In genomic region chr3:24496529-24497482, GRCh38 we compare ENCODE assay signal across 1 cellular context.
A peak's percentile ranks its signal among the peaks of the same experiment; 100 is the strongest.
TF ChIP-seq lines count a peak whose summit lies in the region.

No MANE protein-coding gene starts in this region.

TF ChIP-seq in HepG2, 621 proteins besides CTCF, POLR2A, EP300 and RAD21 (continued from another document and continues in another):
- TF ChIP-seq HNF1A (IDR thresholded peaks at IDR 0.05; ENCODE audit: low read depth) (no peak), HNF1A (CRISPR knock-in tag; IDR thresholded peaks at IDR 0.05; ENCODE audit: borderline replicate concordance) (no peak), ZNF232 (CRISPR knock-in tag; IDR thresholded peaks at IDR 0.05; ENCODE audit: borderline replicate concordance) (no peak), RXRB (CRISPR knock-in tag; IDR thresholded peaks at IDR 0.05; ENCODE audit: borderline replicate concordance) (peak; percentile 41; the same call in 1 of the 2 replicates), NKX3-1 (CRISPR knock-in tag; IDR thresholded peaks at IDR 0.05) (no peak), ZNF75D (CRISPR knock-in tag; IDR thresholded peaks at IDR 0.05; ENCODE audit: borderline replicate concordance) (no peak), MXD3 (CRISPR knock-in tag; IDR thresholded peaks at IDR 0.05) (no peak), IKZF1 (IDR thresholded peaks at IDR 0.05) (no peak), ZNF431 (CRISPR knock-in tag; IDR thresholded peaks at IDR 0.05; ENCODE audit: borderline replicate concordance, low read depth) (no peak), AHR (CRISPR knock-in tag; IDR thresholded peaks at IDR 0.05) (no peak), CBX5 (CRISPR knock-in tag; IDR thresholded peaks at IDR 0.05; ENCODE audit: borderline replicate concordance) (peak; percentile 41; the same call in 1 of the 2 replicates), ZNF780A (CRISPR knock-in tag; IDR thresholded peaks at IDR 0.05) (no peak), ZNF749 (CRISPR knock-in tag; IDR thresholded peaks at IDR 0.05; ENCODE audit: borderline replicate concordance) (no peak), ZNF263 (CRISPR knock-in tag; IDR thresholded peaks at IDR 0.05) (0 out of 2 replicates have a peak, but pooled peaks have one; percentile 49), BCL6 (CRISPR knock-in tag; IDR thresholded peaks at IDR 0.05) (no peak), ETS1 (CRISPR knock-in tag; IDR thresholded peaks at IDR 0.05) (no peak), CERS6 (CRISPR knock-in tag; IDR thresholded peaks at IDR 0.05) (no peak), KMT2A (CRISPR knock-in tag; IDR thresholded peaks at IDR 0.05) (0 out of 2 replicates have a peak, but pooled peaks have one; percentile 43), ISX (CRISPR knock-in tag; conservative IDR thresholded peaks at IDR 0.05) (no peak), PPARG (CRISPR knock-in tag; conservative IDR thresholded peaks at IDR 0.05) (no peak), MAF1 (CRISPR knock-in tag; IDR thresholded peaks at IDR 0.05; ENCODE audit: borderline replicate concordance) (no peak), KMT2B (CRISPR knock-in tag; IDR thresholded peaks at IDR 0.05) (0 out of 2 replicates have a peak, but pooled peaks have one; percentile 36), THYN1 (CRISPR knock-in tag; IDR thresholded peaks at IDR 0.05; ENCODE audit: borderline replicate concordance, low read depth) (no peak), ZNF841 (CRISPR knock-in tag; IDR thresholded peaks at IDR 0.05; ENCODE audit: borderline replicate concordance) (no peak), RARG (CRISPR knock-in tag; IDR thresholded peaks at IDR 0.05; ENCODE audit: low read depth) (no peak), ZXDC (CRISPR knock-in tag; IDR thresholded peaks at IDR 0.05) (no peak), RBFOX2 (IDR thresholded peaks at IDR 0.05; ENCODE audit: low read depth, low read length) (no peak), FIP1L1 (IDR thresholded peaks at IDR 0.05; ENCODE audit: borderline replicate concordance, insufficient read depth, low read depth, low read length) (no peak), ZNF883 (CRISPR knock-in tag; IDR thresholded peaks at IDR 0.05; ENCODE audit: not compliant biosample characterization) (no peak), HES4 (CRISPR knock-in tag; IDR thresholded peaks at IDR 0.05; ENCODE audit: borderline replicate concordance) (no peak), AKAP8 (CRISPR knock-in tag; IDR thresholded peaks at IDR 0.05) (no peak), ZBTB1 (CRISPR knock-in tag; IDR thresholded peaks at IDR 0.05; ENCODE audit: borderline replicate concordance) (no peak), KAT8 (CRISPR knock-in tag; IDR thresholded peaks at IDR 0.05) (peak; percentile 62; the same call in 1 of the 2 replicates), ZNF747 (CRISPR knock-in tag; IDR thresholded peaks at IDR 0.05; ENCODE audit: borderline replicate concordance) (no peak), ATF1 (CRISPR knock-in tag; IDR thresholded peaks at IDR 0.05) (no peak), AKNA (CRISPR knock-in tag; IDR thresholded peaks at IDR 0.05; ENCODE audit: borderline replicate concordance) (no peak), NFIC (IDR thresholded peaks at IDR 0.05; ENCODE audit: low read length) (no peak), ELF1 (CRISPR knock-in tag; IDR thresholded peaks at IDR 0.05) (peak; percentile 25; the same call in 1 of the 2 replicates), ZNF792 (CRISPR knock-in tag; IDR thresholded peaks at IDR 0.05) (no peak), ZBTB34 (CRISPR knock-in tag; IDR thresholded peaks at IDR 0.05) (no peak), HCFC1 (IDR thresholded peaks at IDR 0.05; ENCODE audit: low read depth, low read length) (no peak), ZNF605 (CRISPR knock-in tag; IDR thresholded peaks at IDR 0.05) (no peak; the same call in 1 of the 2 replicates), MAFK (conservative IDR thresholded peaks at IDR 0.05 in 1 of 2, IDR thresholded peaks at IDR 0.05 in 1 of 2; ENCODE audit: low read length in 2 of 2) (no peak), ZNF276 (CRISPR knock-in tag; IDR thresholded peaks at IDR 0.05; ENCODE audit: low read depth) (no peak), ZNF547 (CRISPR knock-in tag; IDR thresholded peaks at IDR 0.05) (no peak), RXRA (CRISPR knock-in tag; IDR thresholded peaks at IDR 0.05) (no peak), ZNF343 (CRISPR knock-in tag; IDR thresholded peaks at IDR 0.05) (no peak), NR2C2 (CRISPR knock-in tag; IDR thresholded peaks at IDR 0.05; ENCODE audit: borderline replicate concordance) (no peak), ZBTB20 (CRISPR knock-in tag; IDR thresholded peaks at IDR 0.05; ENCODE audit: borderline replicate concordance, low read depth) (no peak), ZMAT5 (CRISPR knock-in tag; IDR thresholded peaks at IDR 0.05; ENCODE audit: borderline replicate concordance, low read depth) (no peak), GATAD1 (CRISPR knock-in tag; IDR thresholded peaks at IDR 0.05) (no peak)
